In the genomic region with DNA sequence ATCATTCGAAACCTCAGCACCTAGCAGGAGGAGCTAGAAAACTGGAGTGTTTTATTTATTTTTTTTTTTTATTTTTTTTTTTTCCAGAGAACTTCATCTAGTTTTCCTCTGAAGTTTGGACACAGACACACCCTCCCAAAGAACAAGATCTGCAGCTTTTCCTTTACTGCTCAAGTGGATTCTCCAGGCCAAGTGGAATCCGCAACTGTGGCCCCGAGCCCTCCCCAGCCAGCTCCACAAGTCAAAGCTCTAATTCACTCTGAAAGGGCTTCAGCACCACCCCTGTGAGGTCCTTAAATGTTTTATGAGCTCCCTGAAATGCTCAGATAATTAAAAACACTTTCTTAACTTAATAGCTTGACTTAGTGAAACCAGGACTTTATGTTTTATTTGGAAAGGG, we compare ENCODE assay signal across 25 cellular contexts.
"Had no signal": no experiment of that assay in that cellular context is flagged by ENCODE, and none has a peak within 500 bp of the region (broad histone marks: within the 10 kb centered on the region; RNA-seq: fewer than 3 reads in every experiment).

No MANE protein-coding gene starts in this region.

- H3K36me3 Mint-ChIP-seq: immature natural killer cell, memory B cell had no signal

- DNase-seq: colonic mucosa; cortex of kidney; effector CD8-positive, alpha-beta T cell; effector memory CD8-positive, alpha-beta T cell; endodermal cell; erythroblast; heart left ventricle; hypothalamus; immature natural killer cell; islet precursor cell; kidney; kidney glomerular epithelial cell; left colon; left ventricle myocardium superior; lower lobe of right lung; mesendoderm; midbrain had no signal

- H3K4me1 Mint-ChIP-seq: immature natural killer cell, memory B cell had no signal

- H2AFZ ChIP-seq: hepatocyte had no signal

- H3K27ac Mint-ChIP-seq: dendritic cell treated with granulocyte-macrophage colony-stimulating factor and Interleukin-4, amounts not matched to agents 40 ng/mL and 50 ng/mL, for 4 days; effector memory CD8-positive, alpha-beta T cell; endodermal cell; immature natural killer cell; memory B cell had no signal

- H3K4me2 ChIP-seq: hepatocyte had no signal

- H3K27me3 Mint-ChIP-seq: dendritic cell treated with granulocyte-macrophage colony-stimulating factor and Interleukin-4, amounts not matched to agents 40 ng/mL and 50 ng/mL, for 4 days had no signal

- H3K4me3 ChIP-seq: colonic mucosa, esophagus muscularis mucosa, gastroesophageal sphincter, heart left ventricle, hepatocyte, lower lobe of right lung had no signal

- H3K9me3 ChIP-seq: colonic mucosa, esophagus muscularis mucosa, gastroesophageal sphincter, heart left ventricle, lower lobe of right lung had no signal

- ATAC-seq: effector memory CD8-positive, alpha-beta T cell; gastroesophageal sphincter; heart left ventricle; left colon; left lobe of liver; left ventricle myocardium superior had no signal

- H3K4me1 ChIP-seq: colonic mucosa, esophagus muscularis mucosa, gastroesophageal sphincter, lower lobe of right lung had no signal

- H3K27ac ChIP-seq: colonic mucosa, epithelial cell of prostate, esophagus muscularis mucosa, foreskin keratinocyte, gastroesophageal sphincter, heart left ventricle, hepatocyte, lower lobe of right lung had no signal

- H3K4me3 Mint-ChIP-seq: dendritic cell treated with granulocyte-macrophage colony-stimulating factor and Interleukin-4, amounts not matched to agents 40 ng/mL and 50 ng/mL, for 4 days; effector memory CD8-positive, alpha-beta T cell; endodermal cell; immature natural killer cell; memory B cell had no signal

- H3K79me2 ChIP-seq: hepatocyte had no signal

- H3K9me3 Mint-ChIP-seq: dendritic cell treated with granulocyte-macrophage colony-stimulating factor and Interleukin-4, amounts not matched to agents 40 ng/mL and 50 ng/mL, for 4 days; effector memory CD8-positive, alpha-beta T cell had no signal

- H3K36me3 ChIP-seq: colonic mucosa, esophagus muscularis mucosa, gastroesophageal sphincter, heart left ventricle, lower lobe of right lung had no signal

- H3K27me3 ChIP-seq: colonic mucosa, esophagus muscularis mucosa, foreskin keratinocyte, gastroesophageal sphincter, heart left ventricle, hepatocyte had no signal
